ENCODE assay signal across 12 cellular contexts in the genomic region with DNA sequence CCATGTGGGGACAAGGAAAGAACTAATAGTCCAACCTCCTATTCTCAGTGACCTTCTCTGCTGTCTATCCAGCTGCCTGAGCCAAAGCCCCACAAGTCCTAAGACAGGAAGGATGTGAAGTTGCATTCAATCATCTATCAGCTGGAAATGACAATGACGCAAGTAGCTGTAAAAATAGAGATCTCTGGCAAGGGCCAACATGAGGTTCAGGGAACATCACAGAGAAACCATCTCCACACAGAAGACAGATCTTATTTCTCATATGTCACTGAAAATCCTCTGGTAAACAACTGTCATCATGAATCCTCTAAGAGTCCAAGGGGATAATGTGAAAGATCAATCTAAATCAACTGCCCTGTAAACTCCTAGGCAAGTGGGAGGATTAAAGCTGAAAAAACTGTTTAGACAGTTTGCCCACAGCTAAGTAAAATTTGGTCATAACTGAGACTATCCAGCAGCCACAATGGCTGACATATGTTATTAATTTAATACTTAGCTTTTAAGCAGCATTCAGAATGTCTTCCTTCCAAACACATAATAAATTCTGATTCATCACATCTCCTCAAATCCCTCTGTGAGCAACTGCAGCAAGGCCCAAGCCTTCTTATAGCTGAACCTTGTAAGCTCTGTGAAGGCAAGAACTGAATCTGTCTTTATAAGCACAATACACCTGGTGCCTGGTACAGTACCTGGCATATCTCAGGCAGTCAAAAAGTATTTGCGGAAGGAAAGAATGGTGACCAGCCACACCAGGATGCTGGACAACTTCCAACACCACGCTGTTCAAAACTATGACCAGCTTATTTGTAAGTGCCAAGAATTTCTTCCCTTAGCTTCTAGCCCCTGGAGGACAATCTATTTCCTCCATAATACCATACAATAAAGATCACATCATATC. TPM values are rescaled to one million over a fixed set of nuclear protein-coding genes. Genes with fewer than 3 reads are reported as not detected.
DNase-seq lines count a peak whose midpoint lies in the region; ATAC-seq and TF ChIP-seq lines count a peak whose summit lies in the region.
"Had no signal": no experiment of that assay in that cellular context is flagged by ENCODE, and none has a peak within 500 bp of the region (broad histone marks: within the 10 kb centered on the region; RNA-seq: fewer than 3 reads in every experiment).

No MANE protein-coding gene starts in this region.

- no peak for TF ChIP-seq EP300 in esophagus muscularis mucosa (IDR thresholded peaks at IDR 0.05)

- no peak overlapping the region for H3K27ac Mint-ChIP-seq in activated CD4-positive, alpha-beta T cell treated with anti-CD3 and anti-CD28 coated beads for 36 hours
- H3K27ac Mint-ChIP-seq: activated naive CD8-positive, alpha-beta T cell had no signal

- peaks cover 3% of the 10 kb centered on the region for H3K4me1 Mint-ChIP-seq in activated CD4-positive, alpha-beta T cell treated with anti-CD3 and anti-CD28 coated beads for 36 hours

- 16% methylated on average over 3 of the region's 3 CpGs for WGBS in esophagus muscularis mucosa

- CTCF ChIA-PET in activated CD4-positive, alpha-beta T cell treated with anti-CD3 and anti-CD28 coated beads for 36 hours (lab: Charles Lee), result interaction anchor here (0.7 to 1.5 kb wide), 3 partner anchors 9 to 43 kb away, joined by 3 to 5 read pairs (median 4); no protein-coding TSS in a partner anchor

- POLR2A ChIA-PET in activated CD4-positive, alpha-beta T cell treated with anti-CD3 and anti-CD28 coated beads for 36 hours (lab: Charles Lee), result interaction anchor here (0.6 kb wide), 1 partner anchor 21 kb away, joined by 6 read pairs; no protein-coding TSS in a partner anchor

- H3K27ac ChIP-seq in esophagus muscularis mucosa (replicated peaks in 1 of 4) (peak overlapping the region; percentile 55 to 72 (median 69)), coronary artery (peak overlapping the region in 1 of 2 donors; percentile 64)

- no peak overlapping the region for H3K4me3 Mint-ChIP-seq in activated CD4-positive, alpha-beta T cell treated with anti-CD3 and anti-CD28 coated beads for 36 hours
- H3K4me3 Mint-ChIP-seq: activated naive CD8-positive, alpha-beta T cell had no signal

- TF ChIP-seq POLR2A in esophagus muscularis mucosa (IDR thresholded peaks at IDR 0.05; ENCODE audit: low read depth), result no peak

- DNase-seq in AG20443 (ENCODE audit: low spot score) (peak; percentile 70), NOMO-1 treated with DMSO at 0.1 percent for 48 hours (lab: John Stamatoyannopoulos, UW; ENCODE audit: unreplicated experiment) (peak; percentile 42), esophagus muscularis mucosa (ENCODE audit: extremely low spot score) (no peak), myocyte (ENCODE audit: low read depth) (peak; percentile 52), SKM-1 treated with dmso at 0.1 percent for 144 hours (lab: John Stamatoyannopoulos, UW; ENCODE audit: unreplicated experiment) (no peak), coronary artery (ENCODE audit: low spot score) (no peak), SK-N-DZ (ENCODE audit: low spot score) (no peak)
- DNase-seq in activated CD4-positive, alpha-beta T cell treated with anti-CD3 and anti-CD28 coated beads for 36 hours, result no peak
- DNase-seq: NCI-H1417, T1000 had no signal

- H3K36me3 Mint-ChIP-seq in activated CD4-positive, alpha-beta T cell treated with anti-CD3 and anti-CD28 coated beads for 36 hours (ENCODE audit: low read depth), result peaks cover 10% of the 10 kb centered on the region

- no peaks in the 10 kb centered on the region for H3K9me3 ChIP-seq in esophagus muscularis mucosa
- H3K9me3 ChIP-seq: tibial artery had no signal

- H3K27me3 Mint-ChIP-seq in activated CD4-positive, alpha-beta T cell treated with anti-CD3 and anti-CD28 coated beads for 36 hours, result no peaks in the 10 kb centered on the region
- H3K27me3 Mint-ChIP-seq: activated naive CD8-positive, alpha-beta T cell had no signal

- no peaks in the 10 kb centered on the region for H3K9me3 Mint-ChIP-seq in activated CD4-positive, alpha-beta T cell treated with anti-CD3 and anti-CD28 coated beads for 36 hours (ENCODE audit: low read depth)

- TF ChIP-seq CTCF in esophagus muscularis mucosa (IDR thresholded peaks at IDR 0.05) (no peak), coronary artery (IDR thresholded peaks at IDR 0.05) (no peak)

- peaks cover 0 to 8% (median 0%) of the 10 kb centered on the region in 4 donors for H3K36me3 ChIP-seq in esophagus muscularis mucosa

- intact Hi-C loops in esophagus muscularis mucosa (cut with DNase I), result no loop called here
- intact Hi-C loops in activated CD4-positive, alpha-beta T cell treated with anti-CD3 and anti-CD28 coated beads for 36 hours (cut with DNase I, micrococcal nuclease), result no loop called here

- peaks cover 23 to 46% (median 34%) of the 10 kb centered on the region in 4 donors for H3K4me1 ChIP-seq in esophagus muscularis mucosa

- ATAC-seq in activated CD4-positive, alpha-beta T cell treated with anti-CD3 and anti-CD28 coated beads for 36 hours, result no peak

- no peaks in the 10 kb centered on the region for H3K27me3 ChIP-seq in esophagus muscularis mucosa
- H3K27me3 ChIP-seq: tibial artery had no signal

- H3K4me3 ChIP-seq in esophagus muscularis mucosa (no peak overlapping the region), coronary artery (no peak overlapping the region)
- H3K4me3 ChIP-seq: tibial artery had no signal

RNA-seq across cellular contexts. Expression of gene ALG9, which starts 52.0 kb away (rescaled TPM):
- total RNA-seq in esophagus muscularis mucosa (10 to 100 TPM; 18.4 to 24.1 (median 22.1) TPM), myocyte (27.8 and 33.0 TPM in 2 replicates)
- 20.6 TPM for polyA plus RNA-seq in myocyte (2012)
- total RNA-seq in activated CD4-positive, alpha-beta T cell treated with anti-CD3 and anti-CD28 coated beads for 36 hours, result 10 to 100 TPM; 30.4 to 41.2 TPM
- polyA plus RNA-seq in SK-N-DZ (2014; cell fraction: cytosol; rRNA removed), result 22.9 and 24.7 TPM in 2 replicates
- 19.3 and 30.8 TPM in 2 replicates for polyA plus RNA-seq in SK-N-DZ (2014; cell fraction: nucleus; rRNA removed)

RNA-seq across cellular contexts. Expression of gene PPP2R1B, which starts 53.2 kb away (rescaled TPM):
- total RNA-seq in esophagus muscularis mucosa (10 to 100 TPM in 2 of 4 donors, 1 to 10 TPM in 2; 9.6 to 12.8 (median 10.5) TPM), myocyte (12.7 and 15.7 TPM in 2 replicates)
- 8.8 TPM for polyA plus RNA-seq in myocyte (2012)
- 10 to 100 TPM; 39.1 to 53.9 TPM for total RNA-seq in activated CD4-positive, alpha-beta T cell treated with anti-CD3 and anti-CD28 coated beads for 36 hours
- polyA plus RNA-seq in SK-N-DZ (2014; cell fraction: cytosol; rRNA removed), result 11.6 and 14.5 TPM in 2 replicates
- polyA plus RNA-seq in SK-N-DZ (2014; cell fraction: nucleus; rRNA removed), result 4.6 and 8.0 TPM in 2 replicates

RNA-seq across cellular contexts. Expression of gene FDXACB1, which starts 59.6 kb away (rescaled TPM):
- total RNA-seq in esophagus muscularis mucosa (under 1 TPM; 0.83 to 0.92 (median 0.84) TPM), myocyte (0.99 and 1.8 TPM in 2 replicates)
- polyA plus RNA-seq in myocyte (2012), result 2.4 TPM
- total RNA-seq in activated CD4-positive, alpha-beta T cell treated with anti-CD3 and anti-CD28 coated beads for 36 hours, result 1 to 10 TPM; 5.9 to 6.0 TPM
- 0.99 and 2.0 TPM in 2 replicates for polyA plus RNA-seq in SK-N-DZ (2014; cell fraction: cytosol; rRNA removed)
- polyA plus RNA-seq in SK-N-DZ (2014; cell fraction: nucleus; rRNA removed), result 1.6 and 1.7 TPM in 2 replicates

RNA-seq across cellular contexts. Expression of gene CFAP68, which starts 59.9 kb away (rescaled TPM):
- total RNA-seq in esophagus muscularis mucosa, result 10 to 100 TPM in 3 of 4 donors, 1 to 10 TPM in 1; 8.7 to 21.7 (median 19.9) TPM
- total RNA-seq in myocyte, result 25.7 and 33.1 TPM in 2 replicates
- 32.0 TPM for polyA plus RNA-seq in myocyte (2012)
- 10 to 100 TPM; 32.1 to 49.7 TPM for total RNA-seq in activated CD4-positive, alpha-beta T cell treated with anti-CD3 and anti-CD28 coated beads for 36 hours
- 16.2 and 17.6 TPM in 2 replicates for polyA plus RNA-seq in SK-N-DZ (2014; cell fraction: cytosol; rRNA removed)
- polyA plus RNA-seq in SK-N-DZ (2014; cell fraction: nucleus; rRNA removed), result 27.3 and 28.7 TPM in 2 replicates

Comparison
In these comparisons a context has a peak if more than half of its experiments do, and no peak if none do; other contexts are left out.
1. DNase-seq: peak in AG20443 (single experiment), NOMO-1 treated with DMSO at 0.1 percent for 48 hours (single experiment) and myocyte (single experiment); none in esophagus muscularis mucosa (single experiment), SKM-1 treated with dmso at 0.1 percent for 144 hours (single experiment), activated CD4-positive, alpha-beta T cell treated with anti-CD3 and anti-CD28 coated beads for 36 hours (single experiment), coronary artery (single experiment) and SK-N-DZ (single experiment).